8 cellular contexts compared by ENCODE assay signal in the genomic region with DNA sequence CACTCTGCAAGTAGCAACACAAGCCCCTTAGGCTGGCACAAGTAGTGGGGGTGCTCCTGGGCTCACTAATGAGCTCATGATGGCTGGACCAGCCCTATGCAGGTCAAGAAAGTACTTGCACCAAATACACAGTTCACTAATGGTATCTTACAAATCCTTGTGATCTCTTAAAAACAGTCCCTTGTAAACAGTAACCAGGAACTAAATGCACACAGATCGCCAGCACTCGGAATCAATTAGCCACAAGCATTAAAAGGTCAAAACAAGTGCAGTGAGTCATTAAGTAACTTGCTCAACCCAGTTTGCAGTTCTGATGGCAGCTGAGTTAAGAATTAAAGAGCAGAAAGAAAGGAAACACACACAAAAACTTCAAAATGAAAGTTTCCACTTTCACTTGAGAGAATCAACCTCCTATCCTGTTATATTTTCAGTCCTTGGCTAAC. TPM values are rescaled to one million over a fixed set of nuclear protein-coding genes. Genes with fewer than 3 reads are reported as not detected.
DNase-seq lines count a peak whose midpoint lies in the region; ATAC-seq and TF ChIP-seq lines count a peak whose summit lies in the region.

No MANE protein-coding gene starts in this region.

- H3K9me3 ChIP-seq in heart left ventricle (no peaks in the 10 kb centered on the region), Peyer's patch (no peaks in the 10 kb centered on the region), body of pancreas (no peaks in the 10 kb centered on the region), mesodermal cell (ENCODE audit: control insufficient read depth, low read length) (no peaks in the 10 kb centered on the region)

- H3K4me1 ChIP-seq in heart left ventricle (peaks cover 5 to 76% (median 43%) of the 10 kb centered on the region in 12 donors), Peyer's patch (peaks cover 0 to 19% (median 10%) of the 10 kb centered on the region in 4 donors), body of pancreas (peaks cover 63% of the 10 kb centered on the region), mesodermal cell (ENCODE audit: control insufficient read depth, insufficient read depth, low read length, poor library complexity, severe bottlenecking) (peaks cover 7% of the 10 kb centered on the region)

- ATAC-seq in heart left ventricle (peak in 3 of 4 donors; percentile 23 to 64 (median 33)), Right ventricle myocardium inferior (no peak), HG02938 (IDR thresholded peaks at IDR 0.05; ENCODE audit: unreplicated experiment) (peak; percentile 81), body of pancreas (peak; percentile 93)

- H3K36me3 ChIP-seq in heart left ventricle (peaks cover 0 to 4% (median under 1%) of the 10 kb centered on the region in 9 donors), Peyer's patch (no peaks in the 10 kb centered on the region), body of pancreas (replicated peaks in 1 of 2; ENCODE audit: insufficient read depth in 1 of 2, low read depth in 2 of 2) (peaks cover 0 to 3% of the 10 kb centered on the region in 2 donors), mesodermal cell (ENCODE audit: control insufficient read depth, insufficient read depth, low read length) (peaks cover 23% of the 10 kb centered on the region)

- TF ChIP-seq CTCF in heart left ventricle (IDR thresholded peaks at IDR 0.05), result no peak
- TF ChIP-seq CTCF in Peyer's patch (IDR thresholded peaks at IDR 0.05), result no peak
- no peak for TF ChIP-seq CTCF in body of pancreas (IDR thresholded peaks at IDR 0.05)

- intact Hi-C loops in heart left ventricle (cut with DNase I), result loop anchor here in 1 of 10 donors (5.0 kb wide), 1 partner anchor 39 kb away; no protein-coding TSS in a partner anchor
- intact Hi-C loops in Right ventricle myocardium inferior (cut with DNase I), result no loop called here
- intact Hi-C loops in body of pancreas (cut with DNase I), result no loop called here

- no peak for DNase-seq in heart left ventricle
- DNase-seq in Right ventricle myocardium inferior (ENCODE audit: missing footprints), result no peak
- DNase-seq in Peyer's patch, result peak in 1 of 3 donors; percentile 53
- peak; percentile 53 to 84 (median 65) for DNase-seq in body of pancreas
- no peak for DNase-seq in erythroblast (lab: John Stamatoyannopoulos, UW)
- DNase-seq in NCI-H187 treated with DMSO at 0.1 percent for 48 hours (lab: John Stamatoyannopoulos, UW), result no peak

- H3K4me3 ChIP-seq in heart left ventricle, result no peak overlapping the region
- peak overlapping the region in 1 of 4 donors; percentile 2 for H3K4me3 ChIP-seq in Peyer's patch
- no peak overlapping the region for H3K4me3 ChIP-seq in body of pancreas
- no peak overlapping the region for H3K4me3 ChIP-seq in mesodermal cell (ENCODE audit: extremely low read depth, insufficient read depth, low read length, poor library complexity, severe bottlenecking)

- H3K27ac ChIP-seq in heart left ventricle (peak overlapping the region in 8 of 12 donors; percentile 1 to 88 (median 32)), Peyer's patch (peak overlapping the region; percentile 13 to 65 (median 53)), body of pancreas (peak overlapping the region; percentile 60 to 87 (median 70)), mesodermal cell (ENCODE audit: low read depth, low read length, severe bottlenecking) (peak overlapping the region; percentile 51)

- WGBS in heart left ventricle, 4 donors, result 13 to 24% (median 22%) methylated on average over 2 of the region's 2 CpGs
- WGBS in body of pancreas, 2 donors, result 0 to 5% methylated on average over 2 of the region's 2 CpGs
- WGBS in mesodermal cell (ENCODE audit: insufficient coverage in 2 of 2), 2 experiments, result 71% methylated on average over 2 of the region's 2 CpGs; no CpG with 5 or more reads in 1 of the 2 experiments

- TF ChIP-seq POLR2A in heart left ventricle (IDR thresholded peaks at IDR 0.05) (no peak), Peyer's patch (IDR thresholded peaks at IDR 0.05) (no peak), body of pancreas (IDR thresholded peaks at IDR 0.05) (no peak), erythroblast (IDR thresholded peaks at IDR 0.05; ENCODE audit: low read length) (no peak)

- no peaks in the 10 kb centered on the region for H3K27me3 ChIP-seq in heart left ventricle
- no peaks in the 10 kb centered on the region for H3K27me3 ChIP-seq in Peyer's patch
- H3K27me3 ChIP-seq in body of pancreas, result no peaks in the 10 kb centered on the region

RNA-seq across cellular contexts. Expression of gene ARHGEF3, which starts 43.2 kb away (rescaled TPM):
- total RNA-seq in heart left ventricle (10 to 100 TPM; 13.5 to 36.8 (median 18.2) TPM), Right ventricle myocardium inferior (19.0 TPM), Peyer's patch (10 to 100 TPM in 1 of 4 donors, 1 to 10 TPM in 3; 4.5 to 40.4 (median 6.2) TPM), body of pancreas (10 to 100 TPM; 27.4 to 38.7 TPM)
- 1 to 10 TPM; 6.5 to 9.3 TPM for polyA plus RNA-seq in heart left ventricle
- 28.3 TPM for polyA plus RNA-seq in mesodermal cell (2013, experiment 1 of 2)
- 29.1 TPM for polyA plus RNA-seq in mesodermal cell (2013, experiment 2 of 2)

Comparison
In these comparisons a context has a peak if more than half of its experiments do, and no peak if none do; other contexts are left out.
1. DNase-seq: peak in body of pancreas (4 of 4); none in heart left ventricle (0 of 5), Right ventricle myocardium inferior (single experiment), erythroblast (0 of 2) and NCI-H187 treated with DMSO at 0.1 percent for 48 hours (single experiment).
2. Peak in every context shown above with its lines, with median percentiles within 50 percentile points of each other: H3K27ac ChIP-seq.